22 cellular contexts compared by ENCODE assay signal in genomic region chr5:97209343-97209742, GRCh38.
"Had no signal": no experiment of that assay in that cellular context is flagged by ENCODE, and none has a peak within 500 bp of the region (broad histone marks: within the 10 kb centered on the region; RNA-seq: fewer than 3 reads in every experiment).

No MANE protein-coding gene starts in this region.

- H3K36me3 ChIP-seq: esophagus muscularis mucosa, gastroesophageal sphincter, heart left ventricle, left lung, lower lobe of right lung had no signal

- H3K27ac ChIP-seq: coronary artery, dorsolateral prefrontal cortex, esophagus muscularis mucosa, foreskin keratinocyte, gastroesophageal sphincter, heart left ventricle, hepatocyte, left lung, lower lobe of right lung had no signal

- H3K4me2 ChIP-seq: hepatocyte had no signal

- H3K4me1 ChIP-seq: esophagus muscularis mucosa, foreskin keratinocyte, gastroesophageal sphincter, heart left ventricle, left lung, lower lobe of right lung had no signal

- FAIRE-seq: endothelial cell of umbilical vein, islet of Langerhans, keratinocyte had no signal

- H2AFZ ChIP-seq: hepatocyte had no signal

- ATAC-seq: foreskin keratinocyte, gastroesophageal sphincter, heart left ventricle, left cardiac atrium, left lung, left ventricle myocardium superior, lower lobe of right lung, mucosa of descending colon had no signal

- H3K27me3 ChIP-seq: dorsolateral prefrontal cortex, esophagus muscularis mucosa, foreskin keratinocyte, gastroesophageal sphincter, heart left ventricle, hepatocyte, left lung had no signal

- H3K4me3 ChIP-seq: coronary artery, dorsolateral prefrontal cortex, esophagus muscularis mucosa, gastroesophageal sphincter, heart left ventricle, hepatocyte, left lung, lower lobe of right lung, mucosa of descending colon had no signal

- DNase-seq: dermis blood vessel endothelial cell; dorsolateral prefrontal cortex; effector CD4-positive, alpha-beta T cell; effector memory CD4-positive, alpha-beta T cell; foreskin keratinocyte; heart left ventricle; hypothalamus; immature natural killer cell; left cardiac atrium; left ventricle myocardium superior; lower lobe of right lung; mesenchymal stem cell; mucosa of descending colon; naive B cell had no signal

- H3K79me2 ChIP-seq: hepatocyte had no signal
